In genomic region chr11:86041975-86042378, GRCh38 we compare ENCODE assay signal across 8 cellular contexts. TPM values are rescaled to one million over a fixed set of nuclear protein-coding genes. Genes with fewer than 3 reads are reported as not detected.
A peak's percentile ranks its signal among the peaks of the same experiment; 100 is the strongest.
DNase-seq lines count a peak whose midpoint lies in the region; ATAC-seq, FAIRE-seq and TF ChIP-seq lines count a peak whose summit lies in the region.

No MANE protein-coding gene starts in this region.

- intact Hi-C loops in left lung (cut with DNase I), result no loop called here
- intact Hi-C loops in stomach (cut with DNase I; ENCODE audit: low total_unique reads), result no loop called here

- ATAC-seq in HG02870 (IDR thresholded peaks at IDR 0.05; ENCODE audit: unreplicated experiment) (peak; percentile 49), T-cell (replicated peaks in 1 of 4) (peak; percentile 87 to 95 (median 90)), left lung (peak; percentile 98)

- no peak overlapping the region for H3K4me3 Mint-ChIP-seq in T-cell

- H3K9me3 ChIP-seq in left lung (no peaks in the 10 kb centered on the region), stomach (no peaks in the 10 kb centered on the region)

- H3K4me1 Mint-ChIP-seq in T-cell, result peaks cover 63 to 69% (median 69%) of the 10 kb centered on the region in 3 donors

- no peaks in the 10 kb centered on the region for H3K27me3 Mint-ChIP-seq in T-cell

- H3K27ac Mint-ChIP-seq in T-cell, result peak overlapping the region; percentile 55 to 78

- H3K4me3 ChIP-seq in left lung, result no peak overlapping the region
- peak overlapping the region in 1 of 4 donors; percentile 2 for H3K4me3 ChIP-seq in stomach

- TF ChIP-seq POLR2A in GM12891 (IDR thresholded peaks at IDR 0.05; ENCODE audit: low read depth, low read length) (no peak), stomach (IDR thresholded peaks at IDR 0.05) (no peak)

- peak; percentile 88 for TF ChIP-seq CTCF in left lung (IDR thresholded peaks at IDR 0.05)
- TF ChIP-seq CTCF in stomach (IDR thresholded peaks at IDR 0.05), result peak in 5 of 7 experiments; percentile 69 to 92 (median 89)

- CTCF ChIA-PET in T-cell (lab: Charles Lee), result interaction anchor here (0.6 to 4.8 kb wide), 47 partner anchors 8 to 953 kb away, joined by 3 to 117 read pairs (median 4); partner anchors contain the start of genes PICALM (in 2 of the 2) and TMEM126A (in 1 of the 2)

- peaks cover 5% of the 10 kb centered on the region for H3K36me3 Mint-ChIP-seq in T-cell

- POLR2A ChIA-PET in T-cell (lab: Charles Lee), result interaction anchor here in 1 of 2 donors (0.6 to 1.3 kb wide), 6 partner anchors 24 to 203 kb away, joined by 3 to 6 read pairs (median 4); partner anchors contain the start of genes EED and PICALM

- peak; percentile 89 for FAIRE-seq in GM12891 (lab: Jason Lieb, UNC)

- no peak for TF ChIP-seq EP300 in stomach (IDR thresholded peaks at IDR 0.05)

- H3K36me3 ChIP-seq in left lung, result no peaks in the 10 kb centered on the region
- peaks cover 0 to 7% (median 0%) of the 10 kb centered on the region in 4 donors for H3K36me3 ChIP-seq in stomach

- DNase-seq in AML-193 (lab: John Stamatoyannopoulos, UW) (peak; percentile 85 to 90), GM12891 (ENCODE audit: insufficient read length, low spot score) (peak; percentile 19), NCI-H146 (lab: John Stamatoyannopoulos, UW) (peak; percentile 70), T-cell (peak in 27 of 34 experiments; percentile 10 to 58 (median 38)), dedifferentiated amniotic fluid mesenchymal stem cell (ENCODE audit: extremely low spot score) (peak; percentile 96), left lung (no peak), stomach (peak; percentile 64)

- H3K9me3 Mint-ChIP-seq in T-cell, result no peaks in the 10 kb centered on the region

- no peaks in the 10 kb centered on the region for H3K27me3 ChIP-seq in left lung
- no peaks in the 10 kb centered on the region for H3K27me3 ChIP-seq in stomach

- H3K4me1 ChIP-seq in left lung (peaks cover 24 to 71% of the 10 kb centered on the region in 2 donors), stomach (peaks cover 23 to 87% (median 60%) of the 10 kb centered on the region in 4 donors)

- peak overlapping the region; percentile 41 to 68 for H3K27ac ChIP-seq in left lung
- peak overlapping the region in 3 of 5 donors; percentile 30 to 69 (median 48) for H3K27ac ChIP-seq in stomach

- 0 to 3% (median 0%) methylated on average over 2 of the region's 2 CpGs for WGBS in stomach, 5 donors

TF ChIP-seq in GM12891, 5 proteins besides CTCF, POLR2A, EP300 and RAD21:
- TF ChIP-seq POLR2AphosphoS5 (IDR thresholded peaks at IDR 0.05; ENCODE audit: low read depth, low read length) (no peak), POU2F2 (IDR thresholded peaks at IDR 0.05; ENCODE audit: low read depth, low read length) (no peak), SPI1 (IDR thresholded peaks at IDR 0.05; ENCODE audit: low read depth, low read length) (no peak), TAF1 (IDR thresholded peaks at IDR 0.05; ENCODE audit: low read depth, low read length) (no peak), PAX5 (IDR thresholded peaks at IDR 0.05; ENCODE audit: insufficient read depth, low read length, severe bottlenecking) (no peak)
TF ChIP-seq in GM12891: peak in this region for 0.

RNA-seq across cellular contexts. Expression of gene PICALM, which starts 26.9 kb away (rescaled TPM):
- polyA plus RNA-seq in GM12891 (2012; ENCODE audit: low read depth, missing spikeins), result 14.8 TPM
- 100 to 1,000 TPM in 4 of 5 donors, 10 to 100 TPM in 1; 97.7 to 121 (median 105) TPM for total RNA-seq in T-cell
- total RNA-seq in left lung, result 100 to 1,000 TPM; 159 to 216 TPM
- total RNA-seq in stomach, result 100 to 1,000 TPM; 148 to 687 (median 267) TPM
- 10 to 100 TPM; 35.1 to 57.0 (median 52.8) TPM for polyA plus RNA-seq in stomach

Comparison
In these comparisons a context has a peak if more than half of its experiments do, and no peak if none do; other contexts are left out.
1. DNase-seq: peak in AML-193 (2 of 2), GM12891 (single experiment), NCI-H146 (single experiment), T-cell (27 of 34), dedifferentiated amniotic fluid mesenchymal stem cell (single experiment) and stomach (single experiment); none in left lung (0 of 2).
2. Peak in every context shown above with its lines, with median percentiles within 50 percentile points of each other: ATAC-seq.